In genomic region chr9:125829743-125830142, GRCh38 we compare ENCODE assay signal across 7 cellular contexts.
DNase-seq lines count a peak whose midpoint lies in the region; ATAC-seq lines count a peak whose summit lies in the region.

No MANE protein-coding gene starts in this region.

- H3K4me3 Mint-ChIP-seq in activated naive CD8-positive, alpha-beta T cell, result peak overlapping the region; percentile 86

- peak; percentile 60 for ATAC-seq in GM21360 (IDR thresholded peaks at IDR 0.05; ENCODE audit: unreplicated experiment)
- peak; percentile 89 for ATAC-seq in left lobe of liver

- H3K4me1 ChIP-seq in SJCRH30 (no peaks in the 10 kb centered on the region; the same call in 1 of the 2 replicates), HAP-1 (no peaks in the 10 kb centered on the region)

- peaks cover 52% of the 10 kb centered on the region for H3K4me1 Mint-ChIP-seq in activated naive CD8-positive, alpha-beta T cell (ENCODE audit: low read depth)

- in situ Hi-C loops in HAP-1 (cut with MboI; ENCODE audit: low sequenced_read_pairs), result no loop called here

- H3K36me3 ChIP-seq in SJCRH30 (no peaks in the 10 kb centered on the region; the same call in 1 of the 2 replicates), HAP-1 (replicated peaks) (no peaks in the 10 kb centered on the region)

- no peaks in the 10 kb centered on the region for H3K27me3 ChIP-seq in SJCRH30
- H3K27me3 ChIP-seq in HAP-1 (ENCODE audit: low read depth), result no peaks in the 10 kb centered on the region

- H3K27ac ChIP-seq in SJCRH30, result no peak overlapping the region

- H3K9me3 ChIP-seq in SJCRH30 (replicated peaks) (no peaks in the 10 kb centered on the region), HAP-1 (no peaks in the 10 kb centered on the region)

- no peaks in the 10 kb centered on the region for H3K9me3 Mint-ChIP-seq in activated naive CD8-positive, alpha-beta T cell (ENCODE audit: low read depth)

- peak overlapping the region; percentile 86 for H3K27ac Mint-ChIP-seq in activated naive CD8-positive, alpha-beta T cell

- H3K36me3 Mint-ChIP-seq in activated naive CD8-positive, alpha-beta T cell, result peaks cover 5% of the 10 kb centered on the region

- H3K4me3 ChIP-seq in SJCRH30, result no peak overlapping the region
- H3K4me3 ChIP-seq in HAP-1, result no peak overlapping the region

- DNase-seq in OCI-M1 (lab: John Stamatoyannopoulos, UW), result peak; percentile 74
- DNase-seq in left lobe of liver (ENCODE audit: low spot score), result no peak
- peak; percentile 13 for DNase-seq in stimulated activated CD8-positive, alpha-beta memory T cell treated with anti-CD3 and anti-CD28 coated beads, Interleukin-4, amount 100 ng/mL, for 1 hour (ENCODE audit: low read depth in 2 of 2, low spot score in 1 of 2)
- no peak for DNase-seq in SJCRH30
- DNase-seq in HAP-1 (ENCODE audit: low spot score in 2 of 2), result no peak

- H3K27me3 Mint-ChIP-seq in activated naive CD8-positive, alpha-beta T cell, result no peaks in the 10 kb centered on the region

Comparison
In these comparisons a context has a peak if more than half of its experiments do, and no peak if none do; other contexts are left out.
1. DNase-seq: peak in OCI-M1 (single experiment) and stimulated activated CD8-positive, alpha-beta memory T cell treated with anti-CD3 and anti-CD28 coated beads, Interleukin-4, amount 100 ng/mL, for 1 hour (2 of 2); none in left lobe of liver (single experiment), SJCRH30 (0 of 2) and HAP-1 (0 of 2).